In genomic region chr11:22049276-22049675, GRCh38 we compare ENCODE assay signal across 17 cellular contexts.
DNase-seq lines count a peak whose midpoint lies in the region; ATAC-seq, FAIRE-seq and TF ChIP-seq lines count a peak whose summit lies in the region.
"Had no signal": no experiment of that assay in that cellular context is flagged by ENCODE, and none has a peak within 500 bp of the region (broad histone marks: within the 10 kb centered on the region; RNA-seq: fewer than 3 reads in every experiment).

No MANE protein-coding gene starts in this region.

- H3K79me2 ChIP-seq in PC-9 (ENCODE audit: low read depth) (no peaks in the 10 kb centered on the region), neural progenitor cell (ENCODE audit: low read depth) (no peaks in the 10 kb centered on the region)

- H3K9me3 Mint-ChIP-seq in neural progenitor cell, result peaks cover 4% of the 10 kb centered on the region

- TF ChIP-seq CTCF in PC-9 (conservative IDR thresholded peaks at IDR 0.05) (no peak), bronchial epithelial cell (IDR thresholded peaks at IDR 0.05; ENCODE audit: insufficient read depth, low read length, severe bottlenecking) (no peak), neural progenitor cell (IDR thresholded peaks at IDR 0.05) (no peak), omental fat pad (IDR thresholded peaks at IDR 0.05) (no peak)

- no peak overlapping the region for H3K9ac ChIP-seq in neural progenitor cell

- DNase-seq in HT1080 (ENCODE audit: low read depth) (peak; percentile 53), PC-9 (no peak), bronchial epithelial cell (ENCODE audit: low read depth) (peak; percentile 30), neural progenitor cell (ENCODE audit: low spot score) (no peak), omental fat pad (ENCODE audit: low spot score) (no peak), SW 1271 (lab: John Stamatoyannopoulos, UW) (no peak)
- DNase-seq in effector CD4-positive, alpha-beta T cell, result no peak
- DNase-seq: AML-193; CD4-positive, alpha-beta T cell; DMS153; DMS79; GF-D8; H9 had no signal

- intact Hi-C loops in PC-9 (cut with micrococcal nuclease; ENCODE audit: unreplicated experiment), result no loop called here

- peak overlapping the region; percentile 54; the same call in 1 of the 2 replicates for H2AFZ ChIP-seq in PC-9
- peak overlapping the region; percentile 51 for H2AFZ ChIP-seq in neural progenitor cell (replicated peaks)

- H3K36me3 ChIP-seq in PC-9 (ENCODE audit: low read depth), result no peaks in the 10 kb centered on the region
- H3K36me3 ChIP-seq in bronchial epithelial cell (ENCODE audit: control insufficient read depth, insufficient read depth, low read length), result no peaks in the 10 kb centered on the region
- no peaks in the 10 kb centered on the region for H3K36me3 ChIP-seq in neural progenitor cell

- no peaks in the 10 kb centered on the region for H3K36me3 Mint-ChIP-seq in neural progenitor cell

- no peaks in the 10 kb centered on the region for H3K4me1 ChIP-seq in PC-9 (replicated peaks; ENCODE audit: insufficient read depth)
- peaks cover 3% of the 10 kb centered on the region for H3K4me1 ChIP-seq in neural progenitor cell

- ATAC-seq in GM21528 (IDR thresholded peaks at IDR 0.05; ENCODE audit: low FRiP score, unreplicated experiment) (no peak), omental fat pad (ENCODE audit: low FRiP score) (no peak)

- no peaks in the 10 kb centered on the region for H3K9me3 ChIP-seq in PC-9 (ENCODE audit: insufficient read depth, low read depth)
- H3K9me3 ChIP-seq in neural progenitor cell (ENCODE audit: low read depth), result no peaks in the 10 kb centered on the region

- FAIRE-seq in bronchial epithelial cell (lab: Jason Lieb, UNC), result no peak
- FAIRE-seq: A204.1, H1 had no signal

- H3K4me3 ChIP-seq in PC-9 (no peak overlapping the region), bronchial epithelial cell (ENCODE audit: low read depth, low read length) (no peak overlapping the region), neural progenitor cell (no peak overlapping the region)

- H4K20me1 ChIP-seq in PC-9 (ENCODE audit: insufficient read depth) (no peaks in the 10 kb centered on the region), neural progenitor cell (ENCODE audit: low read depth) (no peaks in the 10 kb centered on the region)

- no peaks in the 10 kb centered on the region for H3K27me3 Mint-ChIP-seq in neural progenitor cell (ENCODE audit: insufficient read depth, low read depth)
- H3K27me3 Mint-ChIP-seq: CD4-positive, alpha-beta T cell had no signal

- H3K27ac Mint-ChIP-seq in neural progenitor cell, result no peak overlapping the region
- H3K27ac Mint-ChIP-seq: CD4-positive, alpha-beta T cell; H9 had no signal

- no peak overlapping the region for H3K27ac ChIP-seq in PC-9
- H3K27ac ChIP-seq in neural progenitor cell, result no peak overlapping the region
- H3K27ac ChIP-seq: C4-2B had no signal

- H3K4me2 ChIP-seq in PC-9 (no peak overlapping the region), neural progenitor cell (no peak overlapping the region)

- BruUV-seq in PC-9 (replicated peaks; lab: Mats Ljungman, UMichigan), result no TSS peak

- CTCF ChIA-PET in PC-9 (lab: Charles Lee), result no interaction called here

- no peaks in the 10 kb centered on the region for H3F3A ChIP-seq in PC-9 (ENCODE audit: insufficient read depth, low read depth)
- H3F3A ChIP-seq in neural progenitor cell (ENCODE audit: low read depth), result no peaks in the 10 kb centered on the region

- H3K27me3 ChIP-seq in PC-9 (ENCODE audit: insufficient read depth, low read depth), result 0 out of 2 replicates have a peak, but pooled peaks cover 6% of the 10 kb centered on the region
- H3K27me3 ChIP-seq in bronchial epithelial cell (ENCODE audit: control insufficient read depth, insufficient read depth, low read length), result no peaks in the 10 kb centered on the region
- H3K27me3 ChIP-seq in neural progenitor cell, result no peaks in the 10 kb centered on the region

- POLR2A ChIA-PET in PC-9 (lab: Charles Lee; ENCODE audit: unreplicated experiment), result no interaction called here

- H3K4me1 Mint-ChIP-seq in neural progenitor cell, result no peaks in the 10 kb centered on the region

- no peak overlapping the region for H3K4me3 Mint-ChIP-seq in neural progenitor cell
- H3K4me3 Mint-ChIP-seq: CD4-positive, alpha-beta T cell; H9 had no signal

- no peaks in the 10 kb centered on the region; the same call in 1 of the 2 replicates for H3K9me2 ChIP-seq in PC-9 (ENCODE audit: insufficient read depth)

Comparison
In these comparisons a context has a peak if more than half of its experiments do, and no peak if none do; other contexts are left out.
1. DNase-seq: peak in HT1080 (single experiment) and bronchial epithelial cell (single experiment); none in PC-9 (0 of 2), neural progenitor cell (single experiment), omental fat pad (single experiment), SW 1271 (0 of 2) and effector CD4-positive, alpha-beta T cell (single experiment).